12 cellular contexts compared by ENCODE assay signal in genomic region chr2:234395801-234396478, GRCh38.
A peak's percentile ranks its signal among the peaks of the same experiment; 100 is the strongest.
DNase-seq lines count a peak whose midpoint lies in the region; ATAC-seq lines count a peak whose summit lies in the region.
"Had no signal": no experiment of that assay in that cellular context is flagged by ENCODE, and none has a peak within 500 bp of the region (broad histone marks: within the 10 kb centered on the region; RNA-seq: fewer than 3 reads in every experiment).

No MANE protein-coding gene starts in this region.

- H3K9me3 Mint-ChIP-seq in T-cell: peaks cover 0 to 3% (median 0%) of the 10 kb centered on the region in 3 donors
- H3K9me3 Mint-ChIP-seq: activated B cell treated with CpG ODN at 0.5 μM for 24 hours had no signal

- DNase-seq in NCI-H2171 treated with DMSO at 0.1 percent for 48 hours (lab: John Stamatoyannopoulos, UW) (peak; percentile 94), T-cell (no peak), superior temporal gyrus (ENCODE audit: extremely low spot score) (no peak)
- DNase-seq: activated B cell treated with CpG ODN at 0.5 μM for 24 hours; activated T-cell treated with anti-CD3 and anti-CD28 coated beads, Interleukin-2, amount 50 U/mL, for 1 hour; GF-D8; SIG-M5 had no signal

- no peaks in the 10 kb centered on the region for H3K36me3 Mint-ChIP-seq in T-cell

- POLR2A ChIA-PET in T-cell (lab: Charles Lee): no interaction called here

- CTCF ChIA-PET in T-cell (lab: Charles Lee): no interaction called here

- H3K4me1 Mint-ChIP-seq in T-cell: peaks cover 67 to 82% (median 73%) of the 10 kb centered on the region in 3 donors

- ATAC-seq in T-cell (replicated peaks in 1 of 4): no peak
- ATAC-seq in HG03025 (IDR thresholded peaks at IDR 0.05; ENCODE audit: low FRiP score, unreplicated experiment): no peak
- ATAC-seq in HG02610 (IDR thresholded peaks at IDR 0.05; ENCODE audit: unreplicated experiment): no peak
- no peak for ATAC-seq in HG02852 (IDR thresholded peaks at IDR 0.05; ENCODE audit: unreplicated experiment)

- peaks cover 15% of the 10 kb centered on the region for H3K9me3 ChIP-seq in BLaER1
- no peaks in the 10 kb centered on the region for H3K9me3 ChIP-seq in KOPT-K1 (ENCODE audit: insufficient read depth, low read length, poor library complexity, severe bottlenecking)

- H3K27me3 ChIP-seq in BLaER1: no peaks in the 10 kb centered on the region

- H3K27me3 Mint-ChIP-seq in T-cell: no peaks in the 10 kb centered on the region

- no peaks in the 10 kb centered on the region for H3K36me3 ChIP-seq in BLaER1
- H3K36me3 ChIP-seq in KOPT-K1 (ENCODE audit: insufficient read depth, low read length): no peaks in the 10 kb centered on the region

- peak overlapping the region in 1 of 3 donors; percentile 31 for H3K4me3 Mint-ChIP-seq in T-cell
- H3K4me3 Mint-ChIP-seq: activated B cell treated with CpG ODN at 0.5 μM for 24 hours had no signal

- H3K9ac ChIP-seq in BLaER1: no peak overlapping the region

- peaks cover 32% of the 10 kb centered on the region for H3K4me1 ChIP-seq in BLaER1

- H4K20me1 ChIP-seq in BLaER1: no peaks in the 10 kb centered on the region

- H3K27ac ChIP-seq in BLaER1 (no peak overlapping the region), KOPT-K1 (ENCODE audit: low read depth, low read length, poor library complexity, severe bottlenecking) (peak overlapping the region; percentile 37)

- peak overlapping the region; percentile 87 to 94 for H3K27ac Mint-ChIP-seq in T-cell
- H3K27ac Mint-ChIP-seq: activated B cell treated with CpG ODN at 0.5 μM for 24 hours had no signal

- H3K4me3 ChIP-seq in BLaER1: no peak overlapping the region

- H3K4me2 ChIP-seq in BLaER1: peak overlapping the region; percentile 21; the same call in 1 of the 2 replicates
